1 cellular context compared by ENCODE assay signal in the genomic region with DNA sequence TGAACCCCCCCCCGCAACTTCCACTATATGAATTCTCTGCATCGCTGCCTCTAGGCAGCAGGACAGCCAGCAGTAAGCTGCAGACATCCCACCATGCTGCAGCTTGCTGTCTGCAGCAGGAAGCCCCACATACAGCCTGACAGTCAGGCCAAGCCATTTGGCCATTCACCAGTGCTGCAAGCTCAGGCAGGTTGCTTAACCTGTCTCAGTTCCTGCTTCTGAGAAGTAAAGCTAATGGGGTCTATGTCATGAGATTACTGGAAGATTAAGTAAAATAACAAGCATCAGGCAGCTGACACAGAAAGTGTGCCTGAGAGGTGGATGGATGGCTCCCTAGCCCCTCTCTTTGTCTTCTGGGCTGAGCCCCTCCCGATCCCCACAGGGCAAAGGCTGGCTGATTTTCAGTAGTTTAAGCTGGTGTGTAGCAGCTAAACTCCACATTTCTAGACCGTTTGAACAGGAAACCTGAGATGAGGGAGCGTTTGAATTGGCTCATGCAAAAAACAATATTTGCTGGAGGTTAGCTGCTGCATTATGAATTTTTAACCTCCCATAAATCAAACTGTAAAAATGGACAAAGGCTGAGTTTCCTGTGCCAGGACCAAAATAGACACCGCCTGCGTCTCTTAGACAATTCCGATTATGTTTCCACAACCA.
TF ChIP-seq lines count a peak whose summit lies in the region.

No MANE protein-coding gene starts in this region.

TF ChIP-seq in HepG2, 621 proteins besides CTCF, POLR2A, EP300 and RAD21 (continued from another document and continues in another):
- TF ChIP-seq, protein P1, sequence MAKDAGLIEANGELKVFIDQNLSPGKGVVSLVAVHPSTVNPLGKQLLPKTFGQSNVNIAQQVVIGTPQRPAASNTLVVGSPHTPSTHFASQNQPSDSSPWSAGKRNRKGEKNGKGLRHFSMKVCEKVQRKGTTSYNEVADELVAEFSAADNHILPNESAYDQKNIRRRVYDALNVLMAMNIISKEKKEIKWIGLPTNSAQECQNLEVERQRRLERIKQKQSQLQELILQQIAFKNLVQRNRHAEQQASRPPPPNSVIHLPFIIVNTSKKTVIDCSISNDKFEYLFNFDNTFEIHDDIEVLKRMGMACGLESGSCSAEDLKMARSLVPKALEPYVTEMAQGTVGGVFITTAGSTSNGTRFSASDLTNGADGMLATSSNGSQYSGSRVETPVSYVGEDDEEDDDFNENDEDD (CRISPR knock-in tag; IDR thresholded peaks at IDR 0.05; ENCODE audit: borderline replicate concordance), result no peak
- TF ChIP-seq, protein P2, sequence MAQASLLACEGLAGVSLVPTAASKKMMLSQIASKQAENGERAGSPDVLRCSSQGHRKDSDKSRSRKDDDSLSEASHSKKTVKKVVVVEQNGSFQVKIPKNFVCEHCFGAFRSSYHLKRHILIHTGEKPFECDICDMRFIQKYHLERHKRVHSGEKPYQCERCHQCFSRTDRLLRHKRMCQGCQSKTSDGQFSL (CRISPR knock-in tag; IDR thresholded peaks at IDR 0.05), result 0 out of 2 replicates have a peak, but pooled peaks have one; percentile 43
- TF ChIP-seq MXI1 (IDR thresholded peaks at IDR 0.05; ENCODE audit: borderline replicate concordance, low read depth, low read length) (no peak), HOXA3 (CRISPR knock-in tag; IDR thresholded peaks at IDR 0.05) (peak; percentile 40; the same call in 1 of the 2 replicates), CBFB (CRISPR knock-in tag; IDR thresholded peaks at IDR 0.05) (0 out of 2 replicates have a peak, but pooled peaks have one; percentile 33), KDM3A (CRISPR knock-in tag; IDR thresholded peaks at IDR 0.05; ENCODE audit: low read depth) (peak; percentile 39; the same call in 1 of the 2 replicates), ARHGAP35 (CRISPR knock-in tag; IDR thresholded peaks at IDR 0.05; ENCODE audit: borderline replicate concordance) (0 out of 2 replicates have a peak, but pooled peaks have one; percentile 62), ZNF776 (CRISPR knock-in tag; IDR thresholded peaks at IDR 0.05) (no peak), ZNF644 (CRISPR knock-in tag; IDR thresholded peaks at IDR 0.05; ENCODE audit: low read depth) (0 out of 2 replicates have a peak, but pooled peaks have one; percentile 27), GFI1 (CRISPR knock-in tag; IDR thresholded peaks at IDR 0.05; ENCODE audit: borderline replicate concordance) (no peak), NRL (CRISPR knock-in tag; IDR thresholded peaks at IDR 0.05; ENCODE audit: borderline replicate concordance) (no peak; the same call in 1 of the 2 replicates), ATF1 (CRISPR knock-in tag; IDR thresholded peaks at IDR 0.05) (no peak), NR3C1 (CRISPR knock-in tag; IDR thresholded peaks at IDR 0.05) (no peak), SALL1 (CRISPR knock-in tag; IDR thresholded peaks at IDR 0.05) (peak; percentile 64), GATAD2A (CRISPR knock-in tag; IDR thresholded peaks at IDR 0.05) (peak; percentile 50), HNF4A (CRISPR knock-in tag; IDR thresholded peaks at IDR 0.05) (peak; percentile 48; the same call in 1 of the 2 replicates), ZNF766 (CRISPR knock-in tag; IDR thresholded peaks at IDR 0.05; ENCODE audit: borderline replicate concordance) (no peak), CBX5 (CRISPR knock-in tag; IDR thresholded peaks at IDR 0.05; ENCODE audit: borderline replicate concordance) (0 out of 2 replicates have a peak, but pooled peaks have one; percentile 42), ZBTB7B (CRISPR knock-in tag; IDR thresholded peaks at IDR 0.05) (peak; percentile 52; the same call in 1 of the 2 replicates), FOXA3 (CRISPR knock-in tag; IDR thresholded peaks at IDR 0.05) (0 out of 2 replicates have a peak, but pooled peaks have one; percentile 11), ZNF589 (CRISPR knock-in tag; conservative IDR thresholded peaks at IDR 0.05) (no peak)
- TF ChIP-seq, protein P3, sequence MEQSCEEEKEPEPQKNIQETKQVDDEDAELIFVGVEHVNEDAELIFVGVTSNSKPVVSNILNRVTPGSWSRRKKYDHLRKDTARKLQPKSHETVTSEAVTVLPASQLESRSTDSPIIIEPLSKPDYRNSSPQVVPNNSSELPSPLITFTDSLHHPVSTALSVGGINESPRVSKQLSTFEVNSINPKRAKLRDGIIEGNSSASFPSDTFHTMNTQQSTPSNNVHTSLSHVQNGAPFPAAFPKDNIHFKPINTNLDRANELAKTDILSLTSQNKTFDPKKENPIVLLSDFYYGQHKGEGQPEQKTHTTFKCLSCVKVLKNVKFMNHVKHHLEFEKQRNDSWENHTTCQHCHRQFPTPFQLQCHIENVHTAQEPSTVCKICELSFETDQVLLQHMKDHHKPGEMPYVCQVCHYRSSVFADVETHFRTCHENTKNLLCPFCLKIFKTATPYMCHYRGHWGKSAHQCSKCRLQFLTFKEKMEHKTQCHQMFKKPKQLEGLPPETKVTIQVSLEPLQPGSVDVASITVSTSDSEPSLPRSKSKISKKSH (CRISPR knock-in tag; IDR thresholded peaks at IDR 0.05; ENCODE audit: borderline replicate concordance), result 0 out of 2 replicates have a peak, but pooled peaks have one; percentile 39
- TF ChIP-seq, protein P4, sequence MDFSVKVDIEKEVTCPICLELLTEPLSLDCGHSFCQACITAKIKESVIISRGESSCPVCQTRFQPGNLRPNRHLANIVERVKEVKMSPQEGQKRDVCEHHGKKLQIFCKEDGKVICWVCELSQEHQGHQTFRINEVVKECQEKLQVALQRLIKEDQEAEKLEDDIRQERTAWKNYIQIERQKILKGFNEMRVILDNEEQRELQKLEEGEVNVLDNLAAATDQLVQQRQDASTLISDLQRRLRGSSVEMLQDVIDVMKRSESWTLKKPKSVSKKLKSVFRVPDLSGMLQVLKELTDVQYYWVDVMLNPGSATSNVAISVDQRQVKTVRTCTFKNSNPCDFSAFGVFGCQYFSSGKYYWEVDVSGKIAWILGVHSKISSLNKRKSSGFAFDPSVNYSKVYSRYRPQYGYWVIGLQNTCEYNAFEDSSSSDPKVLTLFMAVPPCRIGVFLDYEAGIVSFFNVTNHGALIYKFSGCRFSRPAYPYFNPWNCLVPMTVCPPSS (IDR thresholded peaks at IDR 0.05), result no peak
- TF ChIP-seq, protein P5, sequence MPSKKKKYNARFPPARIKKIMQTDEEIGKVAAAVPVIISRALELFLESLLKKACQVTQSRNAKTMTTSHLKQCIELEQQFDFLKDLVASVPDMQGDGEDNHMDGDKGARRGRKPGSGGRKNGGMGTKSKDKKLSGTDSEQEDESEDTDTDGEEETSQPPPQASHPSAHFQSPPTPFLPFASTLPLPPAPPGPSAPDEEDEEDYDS (CRISPR knock-in tag; IDR thresholded peaks at IDR 0.05), result peak; percentile 39; the same call in 1 of the 2 replicates
- TF ChIP-seq, protein P6, sequence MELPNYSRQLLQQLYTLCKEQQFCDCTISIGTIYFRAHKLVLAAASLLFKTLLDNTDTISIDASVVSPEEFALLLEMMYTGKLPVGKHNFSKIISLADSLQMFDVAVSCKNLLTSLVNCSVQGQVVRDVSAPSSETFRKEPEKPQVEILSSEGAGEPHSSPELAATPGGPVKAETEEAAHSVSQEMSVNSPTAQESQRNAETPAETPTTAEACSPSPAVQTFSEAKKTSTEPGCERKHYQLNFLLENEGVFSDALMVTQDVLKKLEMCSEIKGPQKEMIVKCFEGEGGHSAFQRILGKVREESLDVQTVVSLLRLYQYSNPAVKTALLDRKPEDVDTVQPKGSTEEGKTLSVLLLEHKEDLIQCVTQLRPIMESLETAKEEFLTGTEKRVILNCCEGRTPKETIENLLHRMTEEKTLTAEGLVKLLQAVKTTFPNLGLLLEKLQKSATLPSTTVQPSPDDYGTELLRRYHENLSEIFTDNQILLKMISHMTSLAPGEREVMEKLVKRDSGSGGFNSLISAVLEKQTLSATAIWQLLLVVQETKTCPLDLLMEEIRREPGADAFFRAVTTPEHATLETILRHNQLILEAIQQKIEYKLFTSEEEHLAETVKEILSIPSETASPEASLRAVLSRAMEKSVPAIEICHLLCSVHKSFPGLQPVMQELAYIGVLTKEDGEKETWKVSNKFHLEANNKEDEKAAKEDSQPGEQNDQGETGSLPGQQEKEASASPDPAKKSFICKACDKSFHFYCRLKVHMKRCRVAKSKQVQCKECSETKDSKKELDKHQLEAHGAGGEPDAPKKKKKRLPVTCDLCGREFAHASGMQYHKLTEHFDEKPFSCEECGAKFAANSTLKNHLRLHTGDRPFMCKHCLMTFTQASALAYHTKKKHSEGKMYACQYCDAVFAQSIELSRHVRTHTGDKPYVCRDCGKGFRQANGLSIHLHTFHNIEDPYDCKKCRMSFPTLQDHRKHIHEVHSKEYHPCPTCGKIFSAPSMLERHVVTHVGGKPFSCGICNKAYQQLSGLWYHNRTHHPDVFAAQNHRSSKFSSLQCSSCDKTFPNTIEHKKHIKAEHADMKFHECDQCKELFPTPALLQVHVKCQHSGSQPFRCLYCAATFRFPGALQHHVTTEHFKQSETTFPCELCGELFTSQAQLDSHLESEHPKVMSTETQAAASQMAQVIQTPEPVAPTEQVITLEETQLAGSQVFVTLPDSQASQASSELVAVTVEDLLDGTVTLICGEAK (IDR thresholded peaks at IDR 0.05), result no peak
- TF ChIP-seq, protein P6 (CRISPR knock-in tag; IDR thresholded peaks at IDR 0.05), result 0 out of 2 replicates have a peak, but pooled peaks have one; percentile 20
- TF ChIP-seq, protein P7, sequence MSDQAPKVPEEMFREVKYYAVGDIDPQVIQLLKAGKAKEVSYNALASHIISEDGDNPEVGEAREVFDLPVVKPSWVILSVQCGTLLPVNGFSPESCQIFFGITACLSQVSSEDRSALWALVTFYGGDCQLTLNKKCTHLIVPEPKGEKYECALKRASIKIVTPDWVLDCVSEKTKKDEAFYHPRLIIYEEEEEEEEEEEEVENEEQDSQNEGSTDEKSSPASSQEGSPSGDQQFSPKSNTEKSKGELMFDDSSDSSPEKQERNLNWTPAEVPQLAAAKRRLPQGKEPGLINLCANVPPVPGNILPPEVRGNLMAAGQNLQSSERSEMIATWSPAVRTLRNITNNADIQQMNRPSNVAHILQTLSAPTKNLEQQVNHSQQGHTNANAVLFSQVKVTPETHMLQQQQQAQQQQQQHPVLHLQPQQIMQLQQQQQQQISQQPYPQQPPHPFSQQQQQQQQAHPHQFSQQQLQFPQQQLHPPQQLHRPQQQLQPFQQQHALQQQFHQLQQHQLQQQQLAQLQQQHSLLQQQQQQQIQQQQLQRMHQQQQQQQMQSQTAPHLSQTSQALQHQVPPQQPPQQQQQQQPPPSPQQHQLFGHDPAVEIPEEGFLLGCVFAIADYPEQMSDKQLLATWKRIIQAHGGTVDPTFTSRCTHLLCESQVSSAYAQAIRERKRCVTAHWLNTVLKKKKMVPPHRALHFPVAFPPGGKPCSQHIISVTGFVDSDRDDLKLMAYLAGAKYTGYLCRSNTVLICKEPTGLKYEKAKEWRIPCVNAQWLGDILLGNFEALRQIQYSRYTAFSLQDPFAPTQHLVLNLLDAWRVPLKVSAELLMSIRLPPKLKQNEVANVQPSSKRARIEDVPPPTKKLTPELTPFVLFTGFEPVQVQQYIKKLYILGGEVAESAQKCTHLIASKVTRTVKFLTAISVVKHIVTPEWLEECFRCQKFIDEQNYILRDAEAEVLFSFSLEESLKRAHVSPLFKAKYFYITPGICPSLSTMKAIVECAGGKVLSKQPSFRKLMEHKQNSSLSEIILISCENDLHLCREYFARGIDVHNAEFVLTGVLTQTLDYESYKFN (CRISPR knock-in tag; conservative IDR thresholded peaks at IDR 0.05), result peak; percentile 18; the same call in 1 of the 2 replicates
- TF ChIP-seq, protein P8, sequence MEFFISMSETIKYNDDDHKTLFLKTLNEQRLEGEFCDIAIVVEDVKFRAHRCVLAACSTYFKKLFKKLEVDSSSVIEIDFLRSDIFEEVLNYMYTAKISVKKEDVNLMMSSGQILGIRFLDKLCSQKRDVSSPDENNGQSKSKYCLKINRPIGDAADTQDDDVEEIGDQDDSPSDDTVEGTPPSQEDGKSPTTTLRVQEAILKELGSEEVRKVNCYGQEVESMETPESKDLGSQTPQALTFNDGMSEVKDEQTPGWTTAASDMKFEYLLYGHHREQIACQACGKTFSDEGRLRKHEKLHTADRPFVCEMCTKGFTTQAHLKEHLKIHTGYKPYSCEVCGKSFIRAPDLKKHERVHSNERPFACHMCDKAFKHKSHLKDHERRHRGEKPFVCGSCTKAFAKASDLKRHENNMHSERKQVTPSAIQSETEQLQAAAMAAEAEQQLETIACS (CRISPR knock-in tag; IDR thresholded peaks at IDR 0.05), result no peak
- TF ChIP-seq, protein P9, sequence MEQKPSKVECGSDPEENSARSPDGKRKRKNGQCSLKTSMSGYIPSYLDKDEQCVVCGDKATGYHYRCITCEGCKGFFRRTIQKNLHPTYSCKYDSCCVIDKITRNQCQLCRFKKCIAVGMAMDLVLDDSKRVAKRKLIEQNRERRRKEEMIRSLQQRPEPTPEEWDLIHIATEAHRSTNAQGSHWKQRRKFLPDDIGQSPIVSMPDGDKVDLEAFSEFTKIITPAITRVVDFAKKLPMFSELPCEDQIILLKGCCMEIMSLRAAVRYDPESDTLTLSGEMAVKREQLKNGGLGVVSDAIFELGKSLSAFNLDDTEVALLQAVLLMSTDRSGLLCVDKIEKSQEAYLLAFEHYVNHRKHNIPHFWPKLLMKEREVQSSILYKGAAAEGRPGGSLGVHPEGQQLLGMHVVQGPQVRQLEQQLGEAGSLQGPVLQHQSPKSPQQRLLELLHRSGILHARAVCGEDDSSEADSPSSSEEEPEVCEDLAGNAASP (CRISPR knock-in tag; IDR thresholded peaks at IDR 0.05; ENCODE audit: borderline replicate concordance), result 0 out of 2 replicates have a peak, but pooled peaks have one; percentile 25
